30 cellular contexts compared by ENCODE assay signal in the genomic region with DNA sequence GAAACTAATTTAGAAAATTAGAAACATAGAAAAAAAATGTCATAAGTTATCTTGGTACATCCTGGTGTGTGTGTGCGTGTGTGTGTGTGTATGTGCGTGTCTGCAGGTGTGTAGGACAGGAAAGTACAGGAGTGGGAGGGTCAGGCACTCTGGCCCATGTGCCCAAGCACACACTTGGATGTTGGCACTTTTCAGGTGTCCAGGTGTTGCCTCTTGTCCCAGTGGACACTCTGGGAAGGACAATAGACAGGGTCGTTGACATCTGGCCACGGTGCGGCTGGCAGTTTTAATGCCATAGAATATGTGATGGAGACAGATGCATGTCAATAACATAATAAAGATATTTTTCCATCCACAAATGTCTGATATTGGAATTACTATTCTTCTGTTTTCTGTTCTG.
"Had no signal": no experiment of that assay in that cellular context is flagged by ENCODE, and none has a peak within 500 bp of the region (broad histone marks: within the 10 kb centered on the region; RNA-seq: fewer than 3 reads in every experiment).

No MANE protein-coding gene starts in this region.

- H3K36me3 ChIP-seq: SJCRH30 had no signal

- H3K9me3 ChIP-seq: SJCRH30 had no signal

- DNase-seq: Karpas-422, KBM-7, MM.1S, MV-4-11, NCI-H1092, NCI-H1105, NCI-H1417 treated with DMSO at 0.1 percent for 48 hours, NCI-H1436 treated with DMSO at 0.1 percent for 48 hours, NCI-H1694 treated with DMSO at 0.1 percent for 48 hours, NCI-H187 treated with DMSO at 0.1 percent for 48 hours, NCI-H2029, NCI-H2081, NCI-H2107, NCI-H2171, NCI-H2227 treated with DMSO at 0.1 percent for 48 hours, NCI-H345, NCI-H446, NCI-H510A treated with DMSO at 0.1 percent for 48 hours, NCI-H524 treated with DMSO at 0.1 percent for 48 hours, NCI-H526 treated with DMSO at 0.1 percent for 48 hours, NCI-H774, PC-9, SHP77, SIG-M5, SJCRH30, SW 1271 had no signal

- H3K9ac ChIP-seq: KMS-11 had no signal

- H2AFZ ChIP-seq: PC-9 had no signal

- H3K4me2 ChIP-seq: KMS-11, PC-9 had no signal

- H3K4me1 ChIP-seq: SJCRH30 had no signal

- FAIRE-seq: RCC 7860 had no signal

- H3K4me3 ChIP-seq: PC-9, SJCRH30, SK-N-MC had no signal

- H3K27ac ChIP-seq: KMS-11, PC-9, RWPE1, SJCRH30, SK-N-MC had no signal
